Comparison of ENCODE assay signal across 12 cellular contexts in the genomic region with DNA sequence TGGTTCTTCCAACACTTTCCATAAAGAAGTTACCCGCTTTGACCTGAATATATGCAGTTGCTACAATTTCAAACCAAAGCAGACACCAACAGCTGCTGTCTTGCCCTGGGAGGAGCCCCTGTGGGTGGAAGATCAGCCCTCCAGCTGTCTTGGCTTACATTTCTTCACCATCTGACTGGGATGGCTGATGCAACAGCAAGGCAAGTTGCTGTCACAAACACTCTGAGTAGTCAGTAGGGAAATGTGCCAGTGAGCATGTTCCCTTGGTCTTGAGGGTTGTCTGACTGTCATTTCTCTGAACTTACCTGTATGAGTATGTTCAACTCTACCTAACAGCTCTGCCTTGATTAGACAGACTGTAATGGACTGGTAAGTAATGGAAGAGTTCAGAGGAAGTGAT.
A peak's percentile ranks its signal among the peaks of the same experiment; 100 is the strongest.
DNase-seq lines count a peak whose midpoint lies in the region; ATAC-seq and TF ChIP-seq lines count a peak whose summit lies in the region.
"Had no signal": no experiment of that assay in that cellular context is flagged by ENCODE, and none has a peak within 500 bp of the region (broad histone marks: within the 10 kb centered on the region; RNA-seq: fewer than 3 reads in every experiment).

No MANE protein-coding gene starts in this region.

- H3K36me3 Mint-ChIP-seq in MCF 10A (ENCODE audit: insufficient read depth, unreplicated experiment) = peaks cover 5% of the 10 kb centered on the region
- H3K36me3 Mint-ChIP-seq in stimulated activated naive B cell treated with anti-CD40 and anti-IgM and Interleukin-4, amounts not matched to agents 10 μg/mL and 1 μg/mL and 100 μg/mL, for 72 hours = no peaks in the 10 kb centered on the region
- H3K36me3 Mint-ChIP-seq: natural killer cell treated with Interleukin-12 subunit alpha and Interleukin-12 subunit beta and Interleukin-15 and Interleukin-18, amount 100 ng/mL, for 72 hours had no signal

- no peak overlapping the region for H2BK15ac ChIP-seq in neuronal stem cell (ENCODE audit: low read length)

- 43% methylated on average over 1 of the region's 1 CpG for WGBS in mammary epithelial cell (ENCODE audit: low coverage, missing lambda C conversion rate)
- WGBS in neuronal stem cell (ENCODE audit: extremely low coverage in 2 of 2, insufficient read length in 2 of 2, insufficient replicate concordance in 1 of 2), 2 donors = no CpG with 5 or more reads among the region's 1 CpG

- DNase-seq in MCF 10A (ENCODE audit: unreplicated experiment) (peak; percentile 85), mammary epithelial cell (no peak), NCI-H524 (lab: John Stamatoyannopoulos, UW) (peak; percentile 59 to 93), epithelial cell of prostate (ENCODE audit: low read depth, low spot score) (peak; percentile 10), stromal cell of bone marrow (ENCODE audit: low read depth) (peak; percentile 58), KBM-7 (no peak), neuronal stem cell (ENCODE audit: low spot score) (no peak)
- DNase-seq in stimulated activated naive B cell treated with anti-CD40 and anti-IgM and Interleukin-4, amounts not matched to agents 10 μg/mL and 1 μg/mL and 100 μg/mL, for 72 hours = no peak
- DNase-seq: HFFc6 had no signal

- no peak overlapping the region for H4K8ac ChIP-seq in neuronal stem cell (ENCODE audit: low read depth, low read length)

- H3K9me3 Mint-ChIP-seq in MCF 10A (ENCODE audit: unreplicated experiment) = no peaks in the 10 kb centered on the region
- H3K9me3 Mint-ChIP-seq in stimulated activated naive B cell treated with anti-CD40 and anti-IgM and Interleukin-4, amounts not matched to agents 10 μg/mL and 1 μg/mL and 100 μg/mL, for 72 hours = no peaks in the 10 kb centered on the region
- H3K9me3 Mint-ChIP-seq: HFFc6; natural killer cell treated with Interleukin-12 subunit alpha and Interleukin-12 subunit beta and Interleukin-15 and Interleukin-18, amount 100 ng/mL, for 72 hours had no signal

- CTCF ChIA-PET in MCF 10A (lab: Yijun Ruan, JAX) (interaction anchor here (0.5 to 1.3 kb wide), 3 partner anchors 241 to 1344 kb away, joined by 3 read pairs; no protein-coding TSS in a partner anchor), mammary epithelial cell (lab: Charles Lee; ENCODE audit: low non-redundant PET) (no interaction called here)

- H3K4me2 ChIP-seq in mammary epithelial cell (ENCODE audit: insufficient read depth, low read depth, low read length) (no peak overlapping the region), neuronal stem cell (ENCODE audit: insufficient read depth, low read length, poor library complexity, severe bottlenecking) (no peak overlapping the region)

- no peaks in the 10 kb centered on the region for H4K20me1 ChIP-seq in mammary epithelial cell (ENCODE audit: insufficient read depth, low read length)

- no peaks in the 10 kb centered on the region for H3K79me1 ChIP-seq in neuronal stem cell (ENCODE audit: low read depth, low read length)

- dilution Hi-C loops in mammary epithelial cell (cut with HindIII; ENCODE audit: low sequenced_read_pairs) = no loop called here

- H3K23ac ChIP-seq in neuronal stem cell (ENCODE audit: low read depth, low read length, poor library complexity) = no peak overlapping the region

- no peak overlapping the region for H3K4me3 Mint-ChIP-seq in MCF 10A (ENCODE audit: unreplicated experiment)
- no peak overlapping the region for H3K4me3 Mint-ChIP-seq in stimulated activated naive B cell treated with anti-CD40 and anti-IgM and Interleukin-4, amounts not matched to agents 10 μg/mL and 1 μg/mL and 100 μg/mL, for 72 hours
- H3K4me3 Mint-ChIP-seq: HFFc6; natural killer cell treated with Interleukin-12 subunit alpha and Interleukin-12 subunit beta and Interleukin-15 and Interleukin-18, amount 100 ng/mL, for 72 hours had no signal

- H3K27me3 ChIP-seq in mammary epithelial cell (ENCODE audit: insufficient read depth, low read length) = no peaks in the 10 kb centered on the region
- H3K27me3 ChIP-seq in neuronal stem cell (ENCODE audit: control insufficient read depth in 3 of 3, insufficient read depth in 3 of 3, low read depth in 1 of 3, low read length in 3 of 3) = no peaks in the 10 kb centered on the region
- H3K27me3 ChIP-seq: breast epithelium had no signal

- TF ChIP-seq CTCF in MCF 10A (IDR thresholded peaks at IDR 0.05; ENCODE audit: unreplicated experiment) (no peak), mammary epithelial cell (conservative IDR thresholded peaks at IDR 0.05 in 1 of 2, IDR thresholded peaks at IDR 0.05 in 1 of 2; ENCODE audit: extremely low read depth in 1 of 2, insufficient read depth in 1 of 2, low read depth in 1 of 2, low read length in 2 of 2) (no peak)

- H3K4me1 Mint-ChIP-seq in MCF 10A (ENCODE audit: insufficient read depth, unreplicated experiment) = peaks cover 51% of the 10 kb centered on the region
- no peaks in the 10 kb centered on the region for H3K4me1 Mint-ChIP-seq in stimulated activated naive B cell treated with anti-CD40 and anti-IgM and Interleukin-4, amounts not matched to agents 10 μg/mL and 1 μg/mL and 100 μg/mL, for 72 hours

- H3K36me3 ChIP-seq in mammary epithelial cell (ENCODE audit: insufficient read depth, low read length) (no peaks in the 10 kb centered on the region), neuronal stem cell (replicated peaks in 1 of 2; ENCODE audit: control insufficient read depth in 2 of 2, insufficient read depth in 2 of 2, low read length in 2 of 2) (no peaks in the 10 kb centered on the region)
- H3K36me3 ChIP-seq: breast epithelium had no signal

- H2BK12ac ChIP-seq in neuronal stem cell (ENCODE audit: low read length) = no peak overlapping the region

- in situ Hi-C loops in mammary epithelial cell (cut with MboI; ENCODE audit: low sequenced_read_pairs in 2 of 2) = no loop called here
- in situ Hi-C loops in KBM-7 (cut with MboI; ENCODE audit: low pct_unique_long_range_greater_than_20kb, low sequenced_read_pairs) = no loop called here

- H3K27ac ChIP-seq in mammary epithelial cell (ENCODE audit: insufficient read depth, low read depth, low read length) (no peak overlapping the region), epithelial cell of prostate (peak overlapping the region; percentile 46), neuronal stem cell (replicated peaks; ENCODE audit: low read length) (no peak overlapping the region)
- H3K27ac ChIP-seq: breast epithelium, C4-2B had no signal

- H4K91ac ChIP-seq in neuronal stem cell (ENCODE audit: low read depth, low read length, poor library complexity) = no peak overlapping the region

- H3K4me1 ChIP-seq in mammary epithelial cell (ENCODE audit: insufficient read depth, low read length) = no peaks in the 10 kb centered on the region
- H3K4me1 ChIP-seq in neuronal stem cell (ENCODE audit: control insufficient read depth in 2 of 2, insufficient read depth in 1 of 2, low read depth in 1 of 2, low read length in 2 of 2) = peaks cover 0 to 8% of the 10 kb centered on the region in 2 donors
- H3K4me1 ChIP-seq: breast epithelium had no signal

- H3K4me3 ChIP-seq in mammary epithelial cell (replicated peaks in 1 of 3; ENCODE audit: insufficient read depth in 1 of 3, low read depth in 2 of 3, low read length in 3 of 3) (no peak overlapping the region), neuronal stem cell (ENCODE audit: low read length in 2 of 2) (no peak overlapping the region)
- H3K4me3 ChIP-seq: breast epithelium had no signal

- H2BK5ac ChIP-seq in neuronal stem cell (ENCODE audit: low read length) = no peak overlapping the region

- intact Hi-C loops in MCF 10A (cut with micrococcal nuclease) = loop anchor here (10.0 kb wide), 2 partner anchors 345 to 535 kb away; no protein-coding TSS in a partner anchor
- intact Hi-C loops in mammary epithelial cell (cut with micrococcal nuclease) = no loop called here

- H2AFZ ChIP-seq in mammary epithelial cell (ENCODE audit: low read depth, low read length) (no peak overlapping the region), neuronal stem cell (ENCODE audit: low read length) (no peak overlapping the region)

- H3K79me2 ChIP-seq in mammary epithelial cell (ENCODE audit: insufficient read depth, low read length) = no peaks in the 10 kb centered on the region

- H3K4ac ChIP-seq in neuronal stem cell (ENCODE audit: low read length) = no peak overlapping the region

- H3K18ac ChIP-seq in neuronal stem cell (ENCODE audit: low read length) = no peak overlapping the region

- H2BK120ac ChIP-seq in neuronal stem cell (ENCODE audit: low read depth, low read length) = no peak overlapping the region

- H3K9me3 ChIP-seq in mammary epithelial cell (replicated peaks; ENCODE audit: insufficient read depth, low read length) (no peaks in the 10 kb centered on the region), neuronal stem cell (replicated peaks in 1 of 2; ENCODE audit: control insufficient read depth in 2 of 2, insufficient read depth in 1 of 2, low read depth in 1 of 2, low read length in 2 of 2) (peaks cover 0 to 2% of the 10 kb centered on the region in 2 donors)
- H3K9me3 ChIP-seq: breast epithelium had no signal

- no peaks in the 10 kb centered on the region for H3K27me3 Mint-ChIP-seq in MCF 10A (ENCODE audit: insufficient read depth, unreplicated experiment)
- no peaks in the 10 kb centered on the region for H3K27me3 Mint-ChIP-seq in stimulated activated naive B cell treated with anti-CD40 and anti-IgM and Interleukin-4, amounts not matched to agents 10 μg/mL and 1 μg/mL and 100 μg/mL, for 72 hours

- H3K14ac ChIP-seq in neuronal stem cell (ENCODE audit: low read length) = no peak overlapping the region

- BruUV-seq in MCF 10A (replicated peaks; lab: Mats Ljungman, UMichigan) = no TSS peak
- no TSS peak for BruUV-seq in mammary epithelial cell (replicated peaks; lab: Mats Ljungman, UMichigan)

- H2AK5ac ChIP-seq in neuronal stem cell (ENCODE audit: low read depth, low read length) = no peak overlapping the region

- ATAC-seq in stimulated activated naive B cell treated with anti-CD40 and anti-IgM and Interleukin-4, amounts not matched to agents 10 μg/mL and 1 μg/mL and 100 μg/mL, for 72 hours (replicated peaks) = no peak
- ATAC-seq: natural killer cell treated with Interleukin-12 subunit alpha and Interleukin-12 subunit beta and Interleukin-15 and Interleukin-18, amount 100 ng/mL, for 72 hours had no signal

- POLR2A ChIA-PET in MCF 10A (lab: Yijun Ruan, JAX) = interaction anchor here (0.5 to 0.9 kb wide), 2 partner anchors 29 to 73 kb away, joined by 3 read pairs; no protein-coding TSS in a partner anchor

- peak overlapping the region; percentile 97 for H3K27ac Mint-ChIP-seq in MCF 10A (ENCODE audit: low read depth, unreplicated experiment)
- H3K27ac Mint-ChIP-seq in stimulated activated naive B cell treated with anti-CD40 and anti-IgM and Interleukin-4, amounts not matched to agents 10 μg/mL and 1 μg/mL and 100 μg/mL, for 72 hours = no peak overlapping the region
- H3K27ac Mint-ChIP-seq: HFFc6 had no signal

- H3K9ac ChIP-seq in mammary epithelial cell (ENCODE audit: insufficient read depth, low read length) (no peak overlapping the region), neuronal stem cell (ENCODE audit: low read depth, low read length, poor library complexity) (no peak overlapping the region)

Comparison
In these comparisons a context has a peak if more than half of its experiments do, and no peak if none do; other contexts are left out.
1. DNase-seq: peak in MCF 10A (single experiment), NCI-H524 (2 of 2), epithelial cell of prostate (single experiment) and stromal cell of bone marrow (single experiment); none in mammary epithelial cell (single experiment), KBM-7 (single experiment), stimulated activated naive B cell treated with anti-CD40 and anti-IgM and Interleukin-4, amounts not matched to agents 10 μg/mL and 1 μg/mL and 100 μg/mL, for 72 hours (single experiment) and neuronal stem cell (single experiment).